ENCODE assay signal across 8 cellular contexts in genomic region chr20:63216041-63216848, GRCh38. TPM values are rescaled to one million over a fixed set of nuclear protein-coding genes. Genes with fewer than 3 reads are reported as not detected.
DNase-seq lines count a peak whose midpoint lies in the region; ATAC-seq and TF ChIP-seq lines count a peak whose summit lies in the region.

Gene YTHDF1, minus strand, starts transcription at chr20:63216131. Its CDS starts 239 bp downstream, at chr20:63215892.

- H3K9me3 Mint-ChIP-seq in activated CD4-positive, alpha-beta T cell treated with anti-CD3 and anti-CD28 coated beads, Interleukin-2, amount 10 ng/mL, durations not matched to agents 24 days and 14 days = no peaks in the 10 kb centered on the region

- H3K27me3 Mint-ChIP-seq in activated CD4-positive, alpha-beta T cell treated with anti-CD3 and anti-CD28 coated beads, Interleukin-2, amount 10 ng/mL, durations not matched to agents 24 days and 14 days = peaks cover 2% of the 10 kb centered on the region

- no peaks in the 10 kb centered on the region for H3K9me3 ChIP-seq in BLaER1 treated with 17β-estradiol and CSF1 and Interleukin-3, amounts not matched to agents 10 nM and 100 nM (replicated peaks in 1 of 11)

- peaks cover 45 to 59% (median 50%) of the 10 kb centered on the region in 10 experiments for H3K4me1 ChIP-seq in BLaER1 treated with 17β-estradiol and CSF1 and Interleukin-3, amounts not matched to agents 10 nM and 100 nM

- H3K36me3 ChIP-seq in BLaER1 treated with 17β-estradiol and CSF1 and Interleukin-3, amounts not matched to agents 10 nM and 100 nM = peaks cover 35 to 39% (median 37%) of the 10 kb centered on the region in 11 experiments

- peaks cover 31% of the 10 kb centered on the region for H3K4me1 Mint-ChIP-seq in activated CD4-positive, alpha-beta T cell treated with anti-CD3 and anti-CD28 coated beads, Interleukin-2, amount 10 ng/mL, durations not matched to agents 24 days and 14 days

- peak within 1 kb of the TSS; percentile 96 for H3K27ac Mint-ChIP-seq in activated CD4-positive, alpha-beta T cell treated with anti-CD3 and anti-CD28 coated beads, Interleukin-2, amount 10 ng/mL, durations not matched to agents 24 days and 14 days

- H3K4me3 Mint-ChIP-seq in activated CD4-positive, alpha-beta T cell treated with anti-CD3 and anti-CD28 coated beads, Interleukin-2, amount 10 ng/mL, durations not matched to agents 24 days and 14 days = peak within 1 kb of the TSS; percentile 99

- no peak for TF ChIP-seq CTCF in coronary artery (IDR thresholded peaks at IDR 0.05)

- peak within 1 kb of the TSS; percentile 95 to 99 (median 98) for H3K9ac ChIP-seq in BLaER1 treated with 17β-estradiol and CSF1 and Interleukin-3, amounts not matched to agents 10 nM and 100 nM

- H3K4me3 ChIP-seq in BLaER1 treated with 17β-estradiol and CSF1 and Interleukin-3, amounts not matched to agents 10 nM and 100 nM = peak within 1 kb of the TSS; percentile 85 to 100 (median 98)
- H3K4me3 ChIP-seq in coronary artery = peak within 1 kb of the TSS; percentile 87

- ATAC-seq in GM19351 (IDR thresholded peaks at IDR 0.05; ENCODE audit: unreplicated experiment) = peak; percentile 79
- peak; percentile 83 for ATAC-seq in HG03520 (IDR thresholded peaks at IDR 0.05; ENCODE audit: unreplicated experiment)

- peaks cover 29% of the 10 kb centered on the region for H3K36me3 Mint-ChIP-seq in activated CD4-positive, alpha-beta T cell treated with anti-CD3 and anti-CD28 coated beads, Interleukin-2, amount 10 ng/mL, durations not matched to agents 24 days and 14 days (ENCODE audit: low read depth)

- intact Hi-C loops in activated CD4-positive, alpha-beta T cell treated with anti-CD3 and anti-CD28 coated beads, Interleukin-2, amount 10 ng/mL, durations not matched to agents 24 days and 14 days (cut with micrococcal nuclease) = loop anchor here (1.0 to 5.0 kb wide), 2 partner anchors 56 to 279 kb away; partner anchors contain the start of genes ARFGAP1 and GID8

- peak within 1 kb of the TSS; percentile 91 to 98 (median 95) for H3K27ac ChIP-seq in BLaER1 treated with 17β-estradiol and CSF1 and Interleukin-3, amounts not matched to agents 10 nM and 100 nM
- peak within 1 kb of the TSS; percentile 77 to 84 for H3K27ac ChIP-seq in coronary artery

- H4K20me1 ChIP-seq in BLaER1 treated with 17β-estradiol and CSF1 and Interleukin-3, amounts not matched to agents 10 nM and 100 nM = peaks cover 40 to 46% (median 44%) of the 10 kb centered on the region in 11 experiments

- H3K4me2 ChIP-seq in BLaER1 treated with 17β-estradiol and CSF1 and Interleukin-3, amounts not matched to agents 10 nM and 100 nM = peak within 1 kb of the TSS; percentile 89 to 99 (median 94)

- DNase-seq in NCI-H526 treated with DMSO at 0.1 percent for 48 hours (lab: John Stamatoyannopoulos, UW) (peak; percentile 96), coronary artery (ENCODE audit: low spot score) (peak; percentile 96), left kidney (ENCODE audit: low read depth, low spot score) (peak; percentile 99)
- DNase-seq in activated CD4-positive, alpha-beta T cell treated with anti-CD3 and anti-CD28 coated beads, Interleukin-2, amount 10 ng/mL, durations not matched to agents 24 days and 14 days = peak; percentile 99
- peak; percentile 96 for DNase-seq in stimulated activated CD4-positive, alpha-beta T cell treated with anti-CD3 and anti-CD28 coated beads, Interleukin-1b, Interleukin-23, amount 100 ng/mL, for 48 hours

- H3K27me3 ChIP-seq in BLaER1 treated with 17β-estradiol and CSF1 and Interleukin-3, amounts not matched to agents 10 nM and 100 nM = no peaks in the 10 kb centered on the region

RNA-seq across cellular contexts. Expression of gene YTHDF1, which starts in this region (rescaled TPM):
- total RNA-seq in activated CD4-positive, alpha-beta T cell treated with anti-CD3 and anti-CD28 coated beads, Interleukin-2, amount 10 ng/mL, durations not matched to agents 24 days and 14 days = 44.5 and 48.6 TPM in 2 replicates

Comparison
In these comparisons a context has a peak if more than half of its experiments do, and no peak if none do; other contexts are left out.
1. Peak in every context shown above with its lines: DNase-seq, ATAC-seq, H3K4me3 ChIP-seq and H3K27ac ChIP-seq.